In genomic region chr16:71441348-71441781, GRCh38 we compare ENCODE assay signal across 1 cellular context.
TF ChIP-seq lines count a peak whose summit lies in the region.

No MANE protein-coding gene starts in this region.

TF ChIP-seq in H1, 55 proteins besides CTCF, POLR2A, EP300 and RAD21:
- TF ChIP-seq CBX8 (IDR thresholded peaks at IDR 0.05; ENCODE audit: borderline replicate concordance, low read depth, low read length), result no peak
- TF ChIP-seq KDM1A (IDR thresholded peaks at IDR 0.05; ENCODE audit: borderline replicate concordance, low read length), result 0 out of 2 replicates have a peak, but pooled peaks have one; percentile 32
- TF ChIP-seq GABPA (IDR thresholded peaks at IDR 0.05; ENCODE audit: borderline replicate concordance, insufficient read depth, low read length), result peak; percentile 14; the same call in 1 of the 2 replicates
- no peak for TF ChIP-seq BRCA1 (IDR thresholded peaks at IDR 0.05; ENCODE audit: low read depth, low read length)
- TF ChIP-seq, protein P1, sequence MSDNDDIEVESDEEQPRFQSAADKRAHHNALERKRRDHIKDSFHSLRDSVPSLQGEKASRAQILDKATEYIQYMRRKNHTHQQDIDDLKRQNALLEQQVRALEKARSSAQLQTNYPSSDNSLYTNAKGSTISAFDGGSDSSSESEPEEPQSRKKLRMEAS (IDR thresholded peaks at IDR 0.05), result peak; percentile 81
TF ChIP-seq in H1: peak in this region for 3.
